Comparison of ENCODE assay signal across 16 cellular contexts in genomic region chr1:157146244-157146643, GRCh38. TPM values are rescaled to one million over a fixed set of nuclear protein-coding genes. Genes with fewer than 3 reads are reported as not detected.
A peak's percentile ranks its signal among the peaks of the same experiment; 100 is the strongest.
DNase-seq lines count a peak whose midpoint lies in the region; ATAC-seq and TF ChIP-seq lines count a peak whose summit lies in the region.
"Had no signal": no experiment of that assay in that cellular context is flagged by ENCODE, and none has a peak within 500 bp of the region (broad histone marks: within the 10 kb centered on the region; RNA-seq: fewer than 3 reads in every experiment).

No MANE protein-coding gene starts in this region.

- no peaks in the 10 kb centered on the region; the same call in 1 of the 2 replicates for H3F3A ChIP-seq in MM.1S (ENCODE audit: insufficient read depth, low read length)

- intact Hi-C loops in HCT116 (cut with micrococcal nuclease), result no loop called here
- intact Hi-C loops in colonic mucosa (cut with DNase I), result no loop called here
- intact Hi-C loops in mucosa of descending colon (cut with DNase I, micrococcal nuclease), result no loop called here
- intact Hi-C loops in cardiac septum (cut with DNase I), result no loop called here

- CTCF ChIA-PET in HCT116 (lab: Charles Lee), result interaction anchor here (1.8 kb wide), 1 partner anchor 10 kb away, joined by 5 read pairs; no protein-coding TSS in a partner anchor

- no peak overlapping the region for H3K4me3 ChIP-seq in HCT116 (replicated peaks in 1 of 2; ENCODE audit: low read depth in 1 of 2, low read length in 2 of 2)
- H3K4me3 ChIP-seq in colonic mucosa, result no peak overlapping the region
- no peak overlapping the region for H3K4me3 ChIP-seq in mucosa of descending colon
- H3K4me3 ChIP-seq in MM.1S (ENCODE audit: low read length), result no peak overlapping the region
- H3K4me3 ChIP-seq: BLaER1 treated with 17β-estradiol and CSF1 and Interleukin-3, amounts not matched to agents 10 nM and 100 nM; GM12878; HAP-1 had no signal

- POLR2A ChIA-PET in HCT116 (lab: Charles Lee), result no interaction called here

- no peaks in the 10 kb centered on the region for H3K36me3 ChIP-seq in HCT116 (ENCODE audit: control insufficient read depth in 1 of 2, insufficient read depth in 2 of 2, low read length in 2 of 2)
- H3K36me3 ChIP-seq in colonic mucosa, result no peaks in the 10 kb centered on the region
- H3K36me3 ChIP-seq in mucosa of descending colon (ENCODE audit: low read depth), result no peaks in the 10 kb centered on the region
- no peaks in the 10 kb centered on the region for H3K36me3 ChIP-seq in MM.1S (replicated peaks; ENCODE audit: insufficient read depth, low read length)
- H3K36me3 ChIP-seq: BLaER1 treated with 17β-estradiol and CSF1 and Interleukin-3, amounts not matched to agents 10 nM and 100 nM; HAP-1 had no signal

- DNase-seq in HCT116 (ENCODE audit: low read depth, low spot score), result no peak
- DNase-seq in colonic mucosa, result no peak
- DNase-seq in islet precursor cell, result peak; percentile 29
- DNase-seq in mucosa of descending colon, result no peak
- no peak for DNase-seq in MM.1S
- DNase-seq in cardiac septum (ENCODE audit: low spot score), result no peak
- no peak for DNase-seq in stimulated activated CD4-positive, alpha-beta T cell treated with anti-CD3 and anti-CD28 coated beads, Interleukin-15, amount 100 ng/mL, for 24 hours
- DNase-seq in T1000 (lab: John Stamatoyannopoulos, UW), result no peak
- DNase-seq: ACHN; CD4-positive, CD25-positive, alpha-beta regulatory T cell had no signal

- RAD21 ChIA-PET in HCT116 (lab: Charles Lee; ENCODE audit: low non-redundant PET in 1 of 2, low total read pairs in 2 of 2, uncharacterized antibody in 2 of 2, unreplicated experiment in 2 of 2), result no interaction called here

- H3K4me2 ChIP-seq in HCT116 (ENCODE audit: low read length), result no peak overlapping the region
- H3K4me2 ChIP-seq in MM.1S (ENCODE audit: low read depth, low read length), result no peak overlapping the region
- H3K4me2 ChIP-seq: BLaER1 treated with 17β-estradiol and CSF1 and Interleukin-3, amounts not matched to agents 10 nM and 100 nM had no signal

- H2AFZ ChIP-seq in HCT116 (ENCODE audit: low read depth, low read length, poor library complexity, severe bottlenecking), result peak overlapping the region; percentile 15
- no peak overlapping the region for H2AFZ ChIP-seq in MM.1S (ENCODE audit: low read length)

- H3K27me3 ChIP-seq in HCT116 (ENCODE audit: insufficient read depth, low read length) (no peaks in the 10 kb centered on the region), colonic mucosa (no peaks in the 10 kb centered on the region), MM.1S (replicated peaks; ENCODE audit: insufficient read depth, low read length) (no peaks in the 10 kb centered on the region)
- H3K27me3 ChIP-seq: BLaER1 treated with 17β-estradiol and CSF1 and Interleukin-3, amounts not matched to agents 10 nM and 100 nM had no signal

- H3K9me3 ChIP-seq in HCT116 (ENCODE audit: control insufficient read depth in 1 of 2, insufficient read depth in 1 of 2, low read depth in 1 of 2, low read length in 2 of 2) (no peaks in the 10 kb centered on the region), colonic mucosa (no peaks in the 10 kb centered on the region), mucosa of descending colon (no peaks in the 10 kb centered on the region), MM.1S (replicated peaks; ENCODE audit: insufficient read depth, low read length) (no peaks in the 10 kb centered on the region)
- H3K9me3 ChIP-seq: BLaER1 treated with 17β-estradiol and CSF1 and Interleukin-3, amounts not matched to agents 10 nM and 100 nM; HAP-1 had no signal

- no peaks in the 10 kb centered on the region for H3K9me2 ChIP-seq in HCT116 (ENCODE audit: insufficient read depth)
- no peaks in the 10 kb centered on the region for H3K9me2 ChIP-seq in MM.1S (replicated peaks; ENCODE audit: insufficient read depth, low read length)

- TF ChIP-seq RAD21 in HCT116 (IDR thresholded peaks at IDR 0.05; ENCODE audit: low read depth), result no peak

- H4K20me1 ChIP-seq in HCT116 (ENCODE audit: insufficient read depth) (no peaks in the 10 kb centered on the region), MM.1S (ENCODE audit: insufficient read depth, low read length) (no peaks in the 10 kb centered on the region)
- H4K20me1 ChIP-seq: BLaER1 treated with 17β-estradiol and CSF1 and Interleukin-3, amounts not matched to agents 10 nM and 100 nM had no signal

- TF ChIP-seq CTCF in HCT116 (IDR thresholded peaks at IDR 0.05 in 2 of 3, conservative IDR thresholded peaks at IDR 0.05 in 1 of 3; ENCODE audit: borderline replicate concordance in 1 of 3, insufficient read depth in 1 of 3, low read depth in 2 of 3, low read length in 2 of 3) (no peak), colonic mucosa (IDR thresholded peaks at IDR 0.05) (no peak), mucosa of descending colon (IDR thresholded peaks at IDR 0.05) (no peak), MM.1S (IDR thresholded peaks at IDR 0.05; ENCODE audit: low read length) (no peak)

- H3K9ac ChIP-seq in HCT116 (ENCODE audit: low read length) (no peak overlapping the region), colonic mucosa (ENCODE audit: low read depth in 2 of 2, low read length in 2 of 2) (no peak overlapping the region), MM.1S (ENCODE audit: low read length) (no peak overlapping the region)
- H3K9ac ChIP-seq: BLaER1 treated with 17β-estradiol and CSF1 and Interleukin-3, amounts not matched to agents 10 nM and 100 nM had no signal

- BruUV-seq in HCT116 (replicated peaks; lab: Mats Ljungman, UMichigan), result no TSS peak

- TF ChIP-seq POLR2A in HCT116 (IDR thresholded peaks at IDR 0.05; ENCODE audit: borderline replicate concordance, extremely low read depth, insufficient read depth, insufficient read length), result no peak

- ATAC-seq in HCT116 (no peak), mucosa of descending colon (peak; percentile 80)
- ATAC-seq: GM12878 had no signal

- no peak overlapping the region for H3K27ac ChIP-seq in HCT116 (ENCODE audit: low read depth, low read length)
- peak overlapping the region; percentile 17 for H3K27ac ChIP-seq in colonic mucosa
- H3K27ac ChIP-seq in MM.1S (ENCODE audit: low read length), result no peak overlapping the region
- H3K27ac ChIP-seq: BLaER1 treated with 17β-estradiol and CSF1 and Interleukin-3, amounts not matched to agents 10 nM and 100 nM; HL-60 had no signal

- H3K79me2 ChIP-seq in HCT116 (ENCODE audit: insufficient read depth, low read length), result no peaks in the 10 kb centered on the region
- no peaks in the 10 kb centered on the region for H3K79me2 ChIP-seq in MM.1S (ENCODE audit: low read length)

- H3K4me1 ChIP-seq in HCT116 (ENCODE audit: control insufficient read depth in 1 of 2, insufficient read depth in 2 of 2, low read length in 2 of 2) (peaks cover 0 to 5% of the 10 kb centered on the region in 2 experiments; a peak in 2 of 4 replicates), colonic mucosa (no peaks in the 10 kb centered on the region), mucosa of descending colon (ENCODE audit: low read depth) (no peaks in the 10 kb centered on the region), MM.1S (ENCODE audit: low read length) (peaks cover 14% of the 10 kb centered on the region)

TF ChIP-seq in HCT116, 20 proteins besides CTCF, POLR2A, EP300 and RAD21:
- TF ChIP-seq EZH2 (IDR thresholded peaks at IDR 0.05), result no peak
- TF ChIP-seq YY1 (IDR thresholded peaks at IDR 0.05; ENCODE audit: extremely low read depth, insufficient replicate concordance, low read depth, low read length), result no peak
- TF ChIP-seq EGR1 (IDR thresholded peaks at IDR 0.05; ENCODE audit: low read depth), result no peak
- no peak for TF ChIP-seq SRF (IDR thresholded peaks at IDR 0.05; ENCODE audit: low read depth)
- TF ChIP-seq CEBPB (IDR thresholded peaks at IDR 0.05; ENCODE audit: low read depth), result no peak
- TF ChIP-seq TCF7L2 (IDR thresholded peaks at IDR 0.05; ENCODE audit: borderline replicate concordance, extremely low read depth, insufficient read depth, insufficient read length), result no peak
- no peak for TF ChIP-seq ZNF274 (IDR thresholded peaks at IDR 0.05; ENCODE audit: low read depth, low read length)

RNA-seq across cellular contexts. Expression of gene ETV3, which starts 8.0 kb away (rescaled TPM):
- total RNA-seq in HCT116 (2021; ENCODE audit: unreplicated experiment) (21.2 TPM), colonic mucosa (10 to 100 TPM; 20.7 to 38.7 TPM), mucosa of descending colon (10 to 100 TPM; 32.6 to 36.3 (median 35.9) TPM), cardiac septum (19.7 TPM)
- 10.0 and 11.0 TPM in 2 replicates for polyA plus RNA-seq in HCT116 (2012)

RNA-seq across cellular contexts. Expression of gene ETV3L, which starts 46.6 kb away (rescaled TPM):
- not detected for total RNA-seq in HCT116 (2021; ENCODE audit: unreplicated experiment)
- not detected in 2 replicates for polyA plus RNA-seq in HCT116 (2012)
- total RNA-seq in colonic mucosa, result not detected
- total RNA-seq in mucosa of descending colon, result not detected
- not detected for total RNA-seq in cardiac septum
- total RNA-seq: A172; CD4-positive, CD25-positive, alpha-beta regulatory T cell; G401 had no signal
- polyA plus RNA-seq: CD4-positive, CD25-positive, alpha-beta regulatory T cell had no signal
